ENCODE assay signal across 19 cellular contexts in the genomic region with DNA sequence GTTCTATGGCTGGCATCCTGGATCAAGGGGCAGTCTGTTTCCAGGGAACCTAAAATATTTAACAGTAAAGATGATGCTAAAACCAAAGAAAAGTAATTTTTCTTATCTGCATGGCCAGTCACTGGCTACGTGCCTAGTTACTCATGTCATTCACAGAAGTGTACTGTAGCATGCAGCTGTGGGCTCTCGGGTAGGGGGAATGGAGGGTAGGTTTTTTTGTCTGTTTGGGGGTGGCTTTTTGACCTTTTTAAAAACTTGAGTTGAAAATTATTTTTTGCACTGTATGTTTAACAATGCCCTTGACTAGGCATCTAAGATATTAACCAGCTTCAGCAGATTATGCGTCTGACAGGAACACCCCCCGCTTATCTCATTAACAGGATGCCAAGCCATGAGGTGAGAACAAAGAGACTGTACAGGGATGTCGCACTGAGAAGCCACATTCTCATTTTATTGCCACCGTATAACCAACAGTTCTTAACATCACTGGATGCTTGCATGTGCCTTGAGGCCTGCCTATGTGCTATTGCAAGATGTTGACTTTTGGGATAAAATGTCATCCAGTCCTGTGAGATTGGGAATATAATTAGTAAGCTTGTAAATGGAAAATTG. TPM values are rescaled to one million over a fixed set of nuclear protein-coding genes. Genes with fewer than 3 reads are reported as not detected.
A peak's percentile ranks its signal among the peaks of the same experiment; 100 is the strongest.
DNase-seq lines count a peak whose midpoint lies in the region; ATAC-seq, FAIRE-seq and TF ChIP-seq lines count a peak whose summit lies in the region.
"Had no signal": no experiment of that assay in that cellular context is flagged by ENCODE, and none has a peak within 500 bp of the region (broad histone marks: within the 10 kb centered on the region; RNA-seq: fewer than 3 reads in every experiment).

No MANE protein-coding gene starts in this region.

- intact Hi-C loops in K562 (cut with micrococcal nuclease) (loop anchor here (1.0 to 10.0 kb wide), 5 partner anchors 18 to 575 kb away; a partner anchor contains a TSS), aorta (cut with DNase I) (no loop called here)

- ATAC-seq in K562 (peak; percentile 72), aorta (ENCODE audit: low FRiP score) (no peak)
- peak; percentile 73 to 86 for ATAC-seq in natural killer cell treated with Interleukin-12 subunit alpha and Interleukin-12 subunit beta and Interleukin-15 and Interleukin-18, amount 100 ng/mL, for 72 hours
- ATAC-seq: GM12878, psoas muscle, WTC11 had no signal

- peak overlapping the region; percentile 50 for H3K4me2 ChIP-seq in K562 (ENCODE audit: insufficient read depth, low read length)

- TF ChIP-seq CTCF in K562 (IDR thresholded peaks at IDR 0.05 in 2 of 3, conservative IDR thresholded peaks at IDR 0.05 in 1 of 3; ENCODE audit: insufficient read depth in 2 of 3, low read depth in 1 of 3, low read length in 3 of 3) = no peak

- H3K36me3 Mint-ChIP-seq in natural killer cell treated with Interleukin-12 subunit alpha and Interleukin-12 subunit beta and Interleukin-15 and Interleukin-18, amount 100 ng/mL, for 72 hours = peaks cover 10% of the 10 kb centered on the region

- peak overlapping the region; percentile 79 to 91 for H3K27ac Mint-ChIP-seq in natural killer cell treated with Interleukin-12 subunit alpha and Interleukin-12 subunit beta and Interleukin-15 and Interleukin-18, amount 100 ng/mL, for 72 hours
- H3K27ac Mint-ChIP-seq: dendritic cell treated with granulocyte-macrophage colony-stimulating factor and Interleukin-4, amounts not matched to agents 40 ng/mL and 50 ng/mL, for 4 days; WTC11 had no signal

- TF ChIP-seq POLR2A in K562 (conservative IDR thresholded peaks at IDR 0.05) = no peak

- CTCF ChIA-PET in K562 (lab: Yijun Ruan, JAX; ENCODE audit: low intra/inter-chr PET ratio) = interaction anchor here (0.8 kb wide), 1 partner anchor 73 kb away, joined by 4 read pairs; a partner anchor contains a TSS

- H3K9me1 ChIP-seq in K562 (ENCODE audit: control insufficient read depth, insufficient read depth, low read length) = peaks cover 3% of the 10 kb centered on the region

- peak; percentile 49 for FAIRE-seq in K562 (lab: Jason Lieb, UNC)
- FAIRE-seq: GM12878 had no signal

- peak overlapping the region; percentile 60 for H3K27ac ChIP-seq in K562 (ENCODE audit: extremely low read depth, low read depth, low read length)
- no peak overlapping the region for H3K27ac ChIP-seq in aorta (ENCODE audit: low read depth in 1 of 2, low read length in 2 of 2)
- H3K27ac ChIP-seq: psoas muscle, SJCRH30, vagina had no signal

- H3K9me3 ChIP-seq in K562 (replicated peaks; ENCODE audit: control insufficient read depth, insufficient read depth, low read depth, low read length) (peaks cover 1% of the 10 kb centered on the region; the same call in 1 of the 2 replicates), aorta (ENCODE audit: control insufficient read depth, low read length) (no peaks in the 10 kb centered on the region)
- H3K9me3 ChIP-seq: psoas muscle, SJCRH30, vagina had no signal

- POLR2A ChIA-PET in K562 (lab: Yijun Ruan, JAX) = interaction anchor here (0.6 to 1.2 kb wide), 4 partner anchors 18 to 333 kb away, joined by 3 read pairs; no protein-coding TSS in a partner anchor

- H4K20me1 ChIP-seq in K562 (replicated peaks; ENCODE audit: control insufficient read depth, insufficient read depth, low read length) = no peaks in the 10 kb centered on the region

- peaks cover 54% of the 10 kb centered on the region in 2 donors for H3K4me1 Mint-ChIP-seq in natural killer cell treated with Interleukin-12 subunit alpha and Interleukin-12 subunit beta and Interleukin-15 and Interleukin-18, amount 100 ng/mL, for 72 hours (ENCODE audit: low read depth in 2 of 2)

- H3K36me3 ChIP-seq in K562 (ENCODE audit: control insufficient read depth, insufficient read depth, low read length) (peaks cover 49% of the 10 kb centered on the region), aorta (ENCODE audit: control insufficient read depth in 1 of 2, insufficient read depth in 2 of 2, low read length in 1 of 2) (peaks cover 8 to 9% of the 10 kb centered on the region in 2 donors)

- no peaks in the 10 kb centered on the region for H3K27me3 Mint-ChIP-seq in natural killer cell treated with Interleukin-12 subunit alpha and Interleukin-12 subunit beta and Interleukin-15 and Interleukin-18, amount 100 ng/mL, for 72 hours
- H3K27me3 Mint-ChIP-seq: dendritic cell treated with granulocyte-macrophage colony-stimulating factor and Interleukin-4, amounts not matched to agents 40 ng/mL and 50 ng/mL, for 4 days had no signal

- DNase-seq in activated CD8-positive, alpha-beta memory T cell treated with anti-CD3 and anti-CD28 coated beads, Interleukin-2, amount 50 U/mL, for 4 hours = peak; percentile 26
- no peak for DNase-seq in activated CD8-positive, alpha-beta memory T cell treated with anti-CD3 and anti-CD28 coated beads, Interleukin-2, amount 50 U/mL, for 48 hours
- DNase-seq in OCI-M1 (lab: John Stamatoyannopoulos, UW) (peak; percentile 61), K562 (ENCODE audit: extremely low read depth in 1 of 4, low spot score in 3 of 4) (peak; percentile 64 to 78 (median 72)), aorta (no peak), NCI-H1417 (lab: John Stamatoyannopoulos, UW) (no peak), NCI-H1436 (lab: John Stamatoyannopoulos, UW) (no peak)
- DNase-seq in natural killer cell treated with Interleukin-12 subunit alpha and Interleukin-12 subunit beta and Interleukin-15 and Interleukin-18, amount 100 ng/mL, for 72 hours (ENCODE audit: low spot score) = no peak
- DNase-seq: DMS53; H7; MG63; NCI-H2107; NK-92 treated with Interleukin-12 subunit alpha and Interleukin-12 subunit beta, amount 100 ng/mL, for 24 hours; psoas muscle; SJCRH30 had no signal

- no peak overlapping the region for H3K4me3 ChIP-seq in K562
- H3K4me3 ChIP-seq in aorta (ENCODE audit: low read length in 2 of 2) = no peak overlapping the region
- H3K4me3 ChIP-seq: GM12878, MG63, psoas muscle, SJCRH30, vagina had no signal

- peaks cover 9 to 26% of the 10 kb centered on the region in 2 experiments for H3K4me1 ChIP-seq in K562 (replicated peaks in 1 of 2; ENCODE audit: control insufficient read depth in 2 of 2, insufficient read depth in 2 of 2, low read length in 2 of 2)
- H3K4me1 ChIP-seq in aorta (ENCODE audit: control insufficient read depth in 1 of 2, insufficient read depth in 2 of 2, low read length in 2 of 2) = no peaks in the 10 kb centered on the region
- H3K4me1 ChIP-seq: SJCRH30 had no signal

- BruUV-seq in K562 (replicated peaks; lab: Mats Ljungman, UMichigan) = no TSS peak

- H3K9me3 Mint-ChIP-seq in natural killer cell treated with Interleukin-12 subunit alpha and Interleukin-12 subunit beta and Interleukin-15 and Interleukin-18, amount 100 ng/mL, for 72 hours = no peaks in the 10 kb centered on the region
- H3K9me3 Mint-ChIP-seq: dendritic cell treated with granulocyte-macrophage colony-stimulating factor and Interleukin-4, amounts not matched to agents 40 ng/mL and 50 ng/mL, for 4 days; WTC11 had no signal

- H3K79me2 ChIP-seq in K562 (ENCODE audit: control insufficient read depth, insufficient read depth, low read length) = no peaks in the 10 kb centered on the region

- in situ Hi-C loops in K562 (cut with MboI) = loop anchor here (5.0 kb wide), 1 partner anchor 73 kb away; a partner anchor contains a TSS

- H3K4me3 Mint-ChIP-seq in natural killer cell treated with Interleukin-12 subunit alpha and Interleukin-12 subunit beta and Interleukin-15 and Interleukin-18, amount 100 ng/mL, for 72 hours = peak overlapping the region; percentile 64
- H3K4me3 Mint-ChIP-seq: dendritic cell treated with granulocyte-macrophage colony-stimulating factor and Interleukin-4, amounts not matched to agents 40 ng/mL and 50 ng/mL, for 4 days; WTC11 had no signal

- H2AFZ ChIP-seq in K562 (ENCODE audit: low read depth, low read length) = peak overlapping the region; percentile 43

- no peak for TF ChIP-seq EP300 in K562 (IDR thresholded peaks at IDR 0.05; ENCODE audit: low read length)

- no peak for TF ChIP-seq RAD21 in K562 (CRISPR knock-in tag; conservative IDR thresholded peaks at IDR 0.05 in 1 of 2, IDR thresholded peaks at IDR 0.05 in 1 of 2)

- 7% methylated on average over 6 of the region's 6 CpGs for WGBS in K562 (ENCODE audit: insufficient coverage, low coverage, missing lambda C conversion rate)
- 60 to 62% methylated on average over 6 of the region's 6 CpGs for WGBS in aorta, 2 donors

- H3K9ac ChIP-seq in K562 (ENCODE audit: insufficient read depth in 1 of 2, low read depth in 2 of 2, low read length in 2 of 2) = peak overlapping the region in 1 of 2 experiments; percentile 32; a peak in 2 of 4 replicates

- H3K27me3 ChIP-seq in K562 (ENCODE audit: control insufficient read depth in 2 of 2, insufficient read depth in 2 of 2, low read length in 2 of 2) (no peaks in the 10 kb centered on the region), aorta (ENCODE audit: control insufficient read depth in 1 of 2, insufficient read depth in 2 of 2, low read length in 1 of 2) (no peaks in the 10 kb centered on the region)
- H3K27me3 ChIP-seq: MG63, SJCRH30, vagina had no signal

TF ChIP-seq in K562, 482 proteins besides CTCF, POLR2A, EP300 and RAD21 (continues in another document):
- TF ChIP-seq PCBP1 (IDR thresholded peaks at IDR 0.05; ENCODE audit: low read depth, low read length, poor library complexity, severe bottlenecking) (no peak), XRCC3 (IDR thresholded peaks at IDR 0.05) (no peak), U2AF2 (optimal IDR thresholded peaks at IDR 0.05; ENCODE audit: low read depth, low read length) (no peak)

RNA-seq across cellular contexts. Expression of a gene that starts 30.3 kb away (rescaled TPM):
- total RNA-seq in K562 (2011; cell fraction: chromatin; rRNA removed; ENCODE audit: low replicate concordance) = 8.9 and 13.3 TPM in 2 replicates
- total RNA-seq in K562 (2011; cell fraction: nucleolus; rRNA removed) = 5.0 and 5.2 TPM in 2 replicates
- total RNA-seq in K562 (2011; cell fraction: nucleoplasm; rRNA removed) = 4.5 and 6.2 TPM in 2 replicates
- total RNA-seq in K562 (2014; rRNA removed) (0.36 and 0.57 TPM in 2 replicates), K562 (2014; rRNA removed; fragmentation: Illumina TruSeq; extraction: Trizol) (0.11 and 0.16 TPM in 2 replicates), K562 (2015; rRNA removed; fragmentation: Illumina TruSeq; extraction: Trizol) (0.30 and 0.43 TPM in 2 replicates), K562 (2021) (0.69 and 0.84 TPM in 2 replicates), aorta (10 to 100 TPM; 10.1 to 12.9 TPM)
- polyA plus RNA-seq in K562 (2011; rRNA removed) (1.3 and 2.0 TPM in 2 replicates), K562 (2014; fragmentation: Illumina TruSeq; extraction: Trizol) (0.52 and 0.68 TPM in 2 replicates), K562 (2014; fragmentation: Nextera tagmentation; extraction: Ambion mirVana) (under 1 TPM in 1 of 2 experiments, not detected in 1; 0.03 TPM), K562 (2014; rRNA removed) (1.00 and 2.3 TPM in 2 replicates), aorta (10 to 100 TPM in 1 of 2 donors, 1 to 10 TPM in 1; 2.2 to 20.3 TPM)
- 0.83 and 1.1 TPM in 2 replicates for polyA plus RNA-seq in K562 (2011; cell fraction: cytosol; rRNA removed)
- polyA plus RNA-seq in K562 (2011; cell fraction: nucleus; rRNA removed) = 6.7 and 15.1 TPM in 2 replicates
- polyA plus RNA-seq in K562 (2012) = 0.79 and 2.5 TPM in 2 replicates
- 0.30 and 0.35 TPM in 2 replicates for polyA minus RNA-seq in K562 (2011; rRNA and poly(A)+ RNA removed)
- polyA minus RNA-seq in K562 (2011; cell fraction: cytosol; rRNA and poly(A)+ RNA removed) = 0.95 and 1.7 TPM in 2 replicates
- polyA minus RNA-seq in K562 (2011; cell fraction: nucleus; rRNA and poly(A)+ RNA removed) = 0.78 and 1.1 TPM in 2 replicates
- 10 to 100 TPM; 40.7 to 74.2 TPM for total RNA-seq in natural killer cell treated with Interleukin-12 subunit alpha and Interleukin-12 subunit beta and Interleukin-15 and Interleukin-18, amount 100 ng/mL, for 72 hours

Comparison
In these comparisons a context has a peak if more than half of its experiments do, and no peak if none do; other contexts are left out.
1. DNase-seq: peak in activated CD8-positive, alpha-beta memory T cell treated with anti-CD3 and anti-CD28 coated beads, Interleukin-2, amount 50 U/mL, for 4 hours (single experiment), OCI-M1 (single experiment) and K562 (4 of 4); none in activated CD8-positive, alpha-beta memory T cell treated with anti-CD3 and anti-CD28 coated beads, Interleukin-2, amount 50 U/mL, for 48 hours (single experiment), natural killer cell treated with Interleukin-12 subunit alpha and Interleukin-12 subunit beta and Interleukin-15 and Interleukin-18, amount 100 ng/mL, for 72 hours (single experiment), aorta (0 of 2), NCI-H1417 (0 of 3) and NCI-H1436 (single experiment).